ENCODE assay signal across 2 cellular contexts in genomic region chr1:33339413-33339812, GRCh38.
A peak's percentile ranks its signal among the peaks of the same experiment; 100 is the strongest.
TF ChIP-seq lines count a peak whose summit lies in the region.

No MANE protein-coding gene starts in this region.

TF ChIP-seq in HEK293, 187 proteins besides CTCF, POLR2A, EP300 and RAD21 (continued from another document):
- TF ChIP-seq ZNF148 (tag by site-specific recombination; IDR thresholded peaks at IDR 0.05; ENCODE audit: borderline replicate concordance), result no peak
- no peak for TF ChIP-seq ZNF549 (tag by site-specific recombination; IDR thresholded peaks at IDR 0.05)

TF ChIP-seq in HepG2, 621 proteins besides CTCF, POLR2A, EP300 and RAD21 (continued from another document):
- no peak for TF ChIP-seq ZNF687 (CRISPR knock-in tag; IDR thresholded peaks at IDR 0.05)
- peak; percentile 47; the same call in 1 of the 2 replicates for TF ChIP-seq POLR2G (IDR thresholded peaks at IDR 0.05; ENCODE audit: low read depth, low read length)
- TF ChIP-seq ZNF362 (CRISPR knock-in tag; IDR thresholded peaks at IDR 0.05; ENCODE audit: borderline replicate concordance), result no peak
- no peak for TF ChIP-seq NFE2L1 (CRISPR knock-in tag; IDR thresholded peaks at IDR 0.05; ENCODE audit: borderline replicate concordance)
- TF ChIP-seq, protein P1, sequence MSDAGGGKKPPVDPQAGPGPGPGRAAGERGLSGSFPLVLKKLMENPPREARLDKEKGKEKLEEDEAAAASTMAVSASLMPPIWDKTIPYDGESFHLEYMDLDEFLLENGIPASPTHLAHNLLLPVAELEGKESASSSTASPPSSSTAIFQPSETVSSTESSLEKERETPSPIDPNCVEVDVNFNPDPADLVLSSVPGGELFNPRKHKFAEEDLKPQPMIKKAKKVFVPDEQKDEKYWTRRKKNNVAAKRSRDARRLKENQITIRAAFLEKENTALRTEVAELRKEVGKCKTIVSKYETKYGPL (CRISPR knock-in tag; IDR thresholded peaks at IDR 0.05), result no peak
- TF ChIP-seq BRCA1 (CRISPR knock-in tag; IDR thresholded peaks at IDR 0.05), result no peak
- no peak for TF ChIP-seq ZNF737 (CRISPR knock-in tag; IDR thresholded peaks at IDR 0.05; ENCODE audit: borderline replicate concordance)
- TF ChIP-seq, protein P2, sequence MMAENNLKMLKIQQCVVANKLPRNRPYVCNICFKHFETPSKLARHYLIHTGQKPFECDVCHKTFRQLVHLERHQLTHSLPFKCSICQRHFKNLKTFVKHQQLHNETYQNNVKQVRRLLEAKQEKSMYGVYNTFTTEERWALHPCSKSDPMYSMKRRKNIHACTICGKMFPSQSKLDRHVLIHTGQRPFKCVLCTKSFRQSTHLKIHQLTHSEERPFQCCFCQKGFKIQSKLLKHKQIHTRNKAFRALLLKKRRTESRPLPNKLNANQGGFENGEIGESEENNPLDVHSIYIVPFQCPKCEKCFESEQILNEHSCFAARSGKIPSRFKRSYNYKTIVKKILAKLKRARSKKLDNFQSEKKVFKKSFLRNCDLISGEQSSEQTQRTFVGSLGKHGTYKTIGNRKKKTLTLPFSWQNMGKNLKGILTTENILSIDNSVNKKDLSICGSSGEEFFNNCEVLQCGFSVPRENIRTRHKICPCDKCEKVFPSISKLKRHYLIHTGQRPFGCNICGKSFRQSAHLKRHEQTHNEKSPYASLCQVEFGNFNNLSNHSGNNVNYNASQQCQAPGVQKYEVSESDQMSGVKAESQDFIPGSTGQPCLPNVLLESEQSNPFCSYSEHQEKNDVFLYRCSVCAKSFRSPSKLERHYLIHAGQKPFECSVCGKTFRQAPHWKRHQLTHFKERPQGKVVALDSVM (CRISPR knock-in tag; IDR thresholded peaks at IDR 0.05), result 0 out of 2 replicates have a peak, but pooled peaks have one; percentile 19
- TF ChIP-seq SIN3A (IDR thresholded peaks at IDR 0.05; ENCODE audit: borderline replicate concordance, low read depth, low read length), result no peak
- no peak for TF ChIP-seq CEBPB (IDR thresholded peaks at IDR 0.05; ENCODE audit: borderline replicate concordance, low read depth, low read length)
- no peak for TF ChIP-seq MBD4 (IDR thresholded peaks at IDR 0.05; ENCODE audit: borderline replicate concordance, low read length)
- TF ChIP-seq REST (IDR thresholded peaks at IDR 0.05; ENCODE audit: borderline replicate concordance in 1 of 2, low read depth in 1 of 2, low read length in 2 of 2), result no peak
- no peak for TF ChIP-seq REXO4 (CRISPR knock-in tag; IDR thresholded peaks at IDR 0.05; ENCODE audit: borderline replicate concordance)
- no peak for TF ChIP-seq KDM1A (CRISPR knock-in tag; IDR thresholded peaks at IDR 0.05)
- TF ChIP-seq MEF2D (CRISPR knock-in tag; IDR thresholded peaks at IDR 0.05), result 0 out of 2 replicates have a peak, but pooled peaks have one; percentile 25
